ENCODE assay signal across 8 cellular contexts in the genomic region with DNA sequence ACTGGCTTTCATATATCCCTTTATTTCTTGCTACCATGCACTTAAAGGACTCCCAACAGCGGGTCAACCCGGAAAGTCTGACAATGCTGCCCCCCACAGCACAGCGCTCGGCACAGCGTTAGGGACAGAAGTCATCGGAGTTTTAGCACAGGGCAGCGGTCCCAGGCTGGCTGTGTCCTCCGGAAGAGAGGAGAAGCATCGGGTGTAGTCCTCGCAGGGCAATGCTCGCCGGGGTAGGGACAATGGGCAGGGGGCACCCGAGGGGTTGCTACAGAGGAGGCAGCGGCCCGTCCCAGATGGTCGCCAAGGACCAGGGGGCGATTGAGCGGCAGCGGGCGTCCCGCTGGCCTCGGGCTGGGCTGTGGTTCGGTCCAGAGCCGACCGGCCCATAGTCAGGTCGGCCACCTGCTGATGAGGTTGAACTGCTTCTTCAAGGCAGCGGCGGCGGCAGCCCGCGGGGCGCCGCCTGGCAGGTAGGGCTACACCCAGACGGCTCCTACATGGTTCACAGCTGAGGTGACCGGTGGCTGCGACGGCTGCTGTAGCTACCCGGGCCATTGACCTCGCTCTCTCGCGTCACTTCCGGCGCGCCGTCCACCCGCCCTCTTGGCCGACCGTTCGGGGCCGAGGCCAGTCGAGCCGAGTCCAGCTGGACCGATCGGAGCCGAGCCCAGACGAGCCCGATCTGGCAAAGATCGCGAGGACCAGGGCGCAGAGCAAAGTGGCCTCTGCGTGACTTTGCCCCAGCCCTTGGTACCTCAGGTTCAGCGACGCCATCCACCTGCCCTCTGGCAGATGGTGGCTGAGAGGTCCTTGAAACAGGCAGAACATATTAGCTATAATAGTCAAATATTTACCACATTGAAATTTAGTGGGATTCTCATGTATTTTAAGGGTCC. TPM values are rescaled to one million over a fixed set of nuclear protein-coding genes. Genes with fewer than 3 reads are reported as not detected.
DNase-seq lines count a peak whose midpoint lies in the region; ATAC-seq and TF ChIP-seq lines count a peak whose summit lies in the region.

No MANE protein-coding gene starts in this region.

- H3K36me3 ChIP-seq in CD8-positive, alpha-beta T cell (ENCODE audit: insufficient read depth, low read length) = no peaks in the 10 kb centered on the region
- H3K36me3 ChIP-seq in Panc1 (ENCODE audit: control insufficient read depth, insufficient read depth, low read length) (no peaks in the 10 kb centered on the region; the same call in 1 of the 2 replicates), fibroblast of lung (ENCODE audit: control insufficient read depth, insufficient read depth, low read length) (no peaks in the 10 kb centered on the region)

- H3K4me3 Mint-ChIP-seq in CD8-positive, alpha-beta T cell = peak overlapping the region; percentile 97
- H3K4me3 Mint-ChIP-seq in IgD-negative memory B cell (peak overlapping the region; percentile 84 to 100 (median 94)), naive B cell (peak overlapping the region; percentile 85 to 98 (median 96))
- H3K4me3 Mint-ChIP-seq in activated T-helper 17 cell treated with anti-CD3 and anti-CD28 coated beads, Interleukin-2, amount 50 U/mL, for 72 hours = peak overlapping the region; percentile 88

- peak; percentile 5 for ATAC-seq in CD8-positive, alpha-beta T cell
- ATAC-seq in GM19467 (IDR thresholded peaks at IDR 0.05; ENCODE audit: unreplicated experiment) (peak; percentile 45), Panc1 (peak; percentile 86), naive B cell (ENCODE audit: low read depth in 2 of 2) (peak; percentile 31 to 38)
- ATAC-seq in activated T-helper 17 cell treated with anti-CD3 and anti-CD28 coated beads, Interleukin-2, amount 50 U/mL, for 72 hours (replicated peaks) = peak; percentile 69

- peaks cover 40% of the 10 kb centered on the region for H3K4me1 Mint-ChIP-seq in CD8-positive, alpha-beta T cell (ENCODE audit: low read depth)
- H3K4me1 Mint-ChIP-seq in IgD-negative memory B cell (peaks cover 27 to 32% (median 27%) of the 10 kb centered on the region in 3 donors), naive B cell (peaks cover 21 to 37% (median 35%) of the 10 kb centered on the region in 3 donors)
- H3K4me1 Mint-ChIP-seq in activated T-helper 17 cell treated with anti-CD3 and anti-CD28 coated beads, Interleukin-2, amount 50 U/mL, for 72 hours = peaks cover 14% of the 10 kb centered on the region

- H3K4me1 ChIP-seq in CD8-positive, alpha-beta T cell (ENCODE audit: insufficient read depth, low read length) = peaks cover 17% of the 10 kb centered on the region
- peaks cover 19% of the 10 kb centered on the region for H3K4me1 ChIP-seq in Panc1 (ENCODE audit: control insufficient read depth, insufficient read depth, low read length)
- H3K4me1 ChIP-seq in fibroblast of lung (ENCODE audit: control insufficient read depth, extremely low read depth, insufficient read depth, low read length) = peaks cover 7% of the 10 kb centered on the region

- peaks cover 10% of the 10 kb centered on the region for H3K36me3 Mint-ChIP-seq in CD8-positive, alpha-beta T cell
- H3K36me3 Mint-ChIP-seq in IgD-negative memory B cell (peaks cover 1% of the 10 kb centered on the region), naive B cell (no peaks in the 10 kb centered on the region)
- peaks cover 6% of the 10 kb centered on the region for H3K36me3 Mint-ChIP-seq in activated T-helper 17 cell treated with anti-CD3 and anti-CD28 coated beads, Interleukin-2, amount 50 U/mL, for 72 hours (ENCODE audit: low read depth)

- POLR2A ChIA-PET in CD8-positive, alpha-beta T cell (lab: Charles Lee) = interaction anchor here (1.2 to 2.2 kb wide), 6 partner anchors 27 to 91 kb away, joined by 4 to 13 read pairs (median 12); partner anchors contain the start of gene ARHGAP17
- POLR2A ChIA-PET in Panc1 (lab: Charles Lee) = interaction anchor here (0.6 to 1.0 kb wide), 2 partner anchors 40 to 43 kb away, joined by 11 read pairs; no protein-coding TSS in a partner anchor

- H3K27ac ChIP-seq in CD8-positive, alpha-beta T cell (ENCODE audit: low read depth, low read length) = peak overlapping the region; percentile 61
- H3K27ac ChIP-seq in Panc1 (ENCODE audit: low read length) (peak overlapping the region; percentile 92), fibroblast of lung (ENCODE audit: insufficient read depth, low read length) (peak overlapping the region; percentile 71)

- H4K20me1 ChIP-seq in fibroblast of lung (ENCODE audit: control insufficient read depth, extremely low read depth, insufficient read depth, low read length) = no peaks in the 10 kb centered on the region

- H3K27ac Mint-ChIP-seq in CD8-positive, alpha-beta T cell = peak overlapping the region; percentile 97
- H3K27ac Mint-ChIP-seq in IgD-negative memory B cell (peak overlapping the region; percentile 77 to 97 (median 85)), naive B cell (peak overlapping the region; percentile 76 to 96 (median 92))
- peak overlapping the region; percentile 91 for H3K27ac Mint-ChIP-seq in activated T-helper 17 cell treated with anti-CD3 and anti-CD28 coated beads, Interleukin-2, amount 50 U/mL, for 72 hours

- peak; percentile 30 to 83 (median 68) for DNase-seq in CD8-positive, alpha-beta T cell
- DNase-seq in Panc1 (ENCODE audit: low read depth, low spot score) (no peak), fibroblast of lung (ENCODE audit: low read depth in 2 of 2) (peak; percentile 83 to 88), naive B cell (peak; percentile 64)
- DNase-seq in stimulated activated CD8-positive, alpha-beta memory T cell treated with anti-CD3 and anti-CD28 coated beads, Interleukin-7, amount 100 ng/mL, for 4 hours (ENCODE audit: low read depth in 2 of 2) = peak; percentile 44 to 63

- no peaks in the 10 kb centered on the region for H3K9me3 Mint-ChIP-seq in CD8-positive, alpha-beta T cell
- H3K9me3 Mint-ChIP-seq in IgD-negative memory B cell (no peaks in the 10 kb centered on the region), naive B cell (no peaks in the 10 kb centered on the region)
- no peaks in the 10 kb centered on the region for H3K9me3 Mint-ChIP-seq in activated T-helper 17 cell treated with anti-CD3 and anti-CD28 coated beads, Interleukin-2, amount 50 U/mL, for 72 hours

- H3K27me3 Mint-ChIP-seq in CD8-positive, alpha-beta T cell (ENCODE audit: low read depth) = no peaks in the 10 kb centered on the region
- H3K27me3 Mint-ChIP-seq in IgD-negative memory B cell = no peaks in the 10 kb centered on the region
- H3K27me3 Mint-ChIP-seq in activated T-helper 17 cell treated with anti-CD3 and anti-CD28 coated beads, Interleukin-2, amount 50 U/mL, for 72 hours = no peaks in the 10 kb centered on the region
- H3K27me3 Mint-ChIP-seq in naive B cell = no peaks in the 10 kb centered on the region

- H3K4me2 ChIP-seq in fibroblast of lung (ENCODE audit: extremely low read depth, insufficient read depth, low read length) = peak overlapping the region; percentile 95

- intact Hi-C loops in CD8-positive, alpha-beta T cell (cut with DNase I, micrococcal nuclease) = loop anchor here (1.0 to 2.0 kb wide), 4 partner anchors 40 to 93 kb away; no protein-coding TSS in a partner anchor
- intact Hi-C loops in Panc1 (cut with micrococcal nuclease; ENCODE audit: unreplicated experiment) = loop anchor here (5.0 kb wide), 1 partner anchor 45 kb away; no protein-coding TSS in a partner anchor

- CTCF ChIA-PET in CD8-positive, alpha-beta T cell (lab: Charles Lee) = interaction anchor here (0.8 to 8.8 kb wide), 16 partner anchors 11 to 120 kb away, joined by 3 to 79 read pairs (median 4); no protein-coding TSS in a partner anchor
- CTCF ChIA-PET in Panc1 (lab: Charles Lee) = interaction anchor here (0.9 kb wide), 1 partner anchor 48 kb away, joined by 4 read pairs; no protein-coding TSS in a partner anchor

- no peaks in the 10 kb centered on the region for H3K27me3 ChIP-seq in CD8-positive, alpha-beta T cell (ENCODE audit: insufficient read depth, low read length)
- no peaks in the 10 kb centered on the region for H3K27me3 ChIP-seq in Panc1 (ENCODE audit: control insufficient read depth, insufficient read depth, low read length)
- H3K27me3 ChIP-seq in fibroblast of lung (ENCODE audit: control insufficient read depth, insufficient read depth, low read length) = no peaks in the 10 kb centered on the region

- no peak for TF ChIP-seq CTCF in CD8-positive, alpha-beta T cell (IDR thresholded peaks at IDR 0.05)
- TF ChIP-seq CTCF in Panc1 (IDR thresholded peaks at IDR 0.05) (peak; percentile 43), fibroblast of lung (conservative IDR thresholded peaks at IDR 0.05 in 1 of 2, IDR thresholded peaks at IDR 0.05 in 1 of 2; ENCODE audit: low read depth in 1 of 2, low read length in 2 of 2) (peak; percentile 5 to 13)

- BruUV-seq in Panc1 (replicated peaks; lab: Mats Ljungman, UMichigan) = no TSS peak

- H3K9me3 ChIP-seq in CD8-positive, alpha-beta T cell (ENCODE audit: low read length) = no peaks in the 10 kb centered on the region
- H3K9me3 ChIP-seq in Panc1 (ENCODE audit: control insufficient read depth, insufficient read depth, low read depth, low read length) (no peaks in the 10 kb centered on the region), fibroblast of lung (ENCODE audit: control insufficient read depth, insufficient read depth, low read depth, low read length) (no peaks in the 10 kb centered on the region)

- H3K9ac ChIP-seq in fibroblast of lung (ENCODE audit: insufficient read depth, low read length) = peak overlapping the region; percentile 77

- H2AFZ ChIP-seq in fibroblast of lung (ENCODE audit: low read length) = peak overlapping the region; percentile 56

- peak overlapping the region; percentile 67 for H3K4me3 ChIP-seq in CD8-positive, alpha-beta T cell (ENCODE audit: low read depth, low read length)
- H3K4me3 ChIP-seq in Panc1 (ENCODE audit: low read depth in 2 of 2, low read length in 2 of 2) (peak overlapping the region; percentile 69 to 73), fibroblast of lung (replicated peaks in 1 of 4; ENCODE audit: control extremely low read depth in 1 of 4, insufficient read depth in 1 of 4, low read depth in 3 of 4, low read length in 4 of 4) (peak overlapping the region; percentile 48 to 90 (median 64))

- peaks cover 2% of the 10 kb centered on the region for H3K79me2 ChIP-seq in fibroblast of lung (ENCODE audit: control insufficient read depth, insufficient read depth, low read length)

- in situ Hi-C loops in Panc1 (cut with HindIII; ENCODE audit: low pct_unique_long_range_greater_than_20kb, low sequenced_read_pairs) = no loop called here

RNA-seq across cellular contexts. Expression of gene LCMT1, which starts 4.7 kb away (rescaled TPM):
- 10 to 100 TPM; 20.9 to 28.6 TPM for total RNA-seq in CD8-positive, alpha-beta T cell
- polyA plus RNA-seq in IgD-negative memory B cell (34.6 TPM), fibroblast of lung (45.8 and 49.0 TPM in 2 replicates), naive B cell (ENCODE audit: low read depth in 6 of 6) (10 to 100 TPM; 20.2 to 42.5 (median 34.8) TPM)
- total RNA-seq in Panc1 (2021; ENCODE audit: unreplicated experiment) (44.2 TPM), fibroblast of lung (40.8 and 49.6 TPM in 2 replicates)
- polyA plus RNA-seq in Panc1 (2012; ENCODE audit: insufficient read length) = 60.8 TPM
- 10 to 100 TPM; 33.9 to 43.0 TPM for total RNA-seq in activated T-helper 17 cell treated with anti-CD3 and anti-CD28 coated beads, Interleukin-2, amount 50 U/mL, for 72 hours
- polyA plus RNA-seq in fibroblast of lung (2012) = 40.5 and 41.8 TPM in 2 replicates
- polyA minus RNA-seq in fibroblast of lung (ENCODE audit: low replicate concordance) = 42.0 and 69.9 TPM in 2 replicates

Comparison
In these comparisons a context has a peak if more than half of its experiments do, and no peak if none do; other contexts are left out.
1. ATAC-seq: peak in every context shown above with its lines; median percentile 86 in Panc1; 69 in activated T-helper 17 cell treated with anti-CD3 and anti-CD28 coated beads, Interleukin-2, amount 50 U/mL, for 72 hours; 45 in GM19467; 34 in naive B cell; 5 in CD8-positive, alpha-beta T cell.